ENCODE assay signal across 1 cellular context in genomic region chr7:139777948-139778841, GRCh38.
TF ChIP-seq lines count a peak whose summit lies in the region.

Gene HIPK2 (minus strand): TSS chr7:139777998. CDS start chr7:139777623, 375 bp downstream.

TF ChIP-seq in GM12878, 131 proteins besides CTCF, POLR2A, EP300 and RAD21 (continued from another document and continues in another):
- TF ChIP-seq PRDM15 (CRISPR knock-in tag; IDR thresholded peaks at IDR 0.05) (no peak), CREB1 (IDR thresholded peaks at IDR 0.05; ENCODE audit: low read depth) (no peak), BCL3 (IDR thresholded peaks at IDR 0.05; ENCODE audit: borderline replicate concordance, insufficient read depth, low read depth, low read length, poor library complexity, severe bottlenecking) (peak; percentile 36), ZNF24 (IDR thresholded peaks at IDR 0.05) (peak; percentile 97), MEF2B (IDR thresholded peaks at IDR 0.05; ENCODE audit: partially characterized antibody, poor library complexity, severe bottlenecking) (no peak), ZZZ3 (IDR thresholded peaks at IDR 0.05; ENCODE audit: control insufficient read depth, insufficient read length, low read depth) (no peak), HDGF (IDR thresholded peaks at IDR 0.05) (no peak), SMAD1 (IDR thresholded peaks at IDR 0.05; ENCODE audit: low read depth, partially characterized antibody) (no peak), ZBTB33 (IDR thresholded peaks at IDR 0.05) (no peak), GABPA (IDR thresholded peaks at IDR 0.05; ENCODE audit: low read depth) (no peak), PKNOX1 (IDR thresholded peaks at IDR 0.05) (no peak), PML (IDR thresholded peaks at IDR 0.05; ENCODE audit: low read length) (no peak), MTA3 (IDR thresholded peaks at IDR 0.05; ENCODE audit: borderline replicate concordance, low read length) (no peak), ASH2L (IDR thresholded peaks at IDR 0.05; ENCODE audit: borderline replicate concordance, low read depth) (peak; percentile 37; the same call in 1 of the 2 replicates), RBBP5 (conservative IDR thresholded peaks at IDR 0.05) (no peak), STAT1 (conservative IDR thresholded peaks at IDR 0.05) (0 out of 2 replicates have a peak, but pooled peaks have one; percentile 76), E4F1 (IDR thresholded peaks at IDR 0.05; ENCODE audit: borderline replicate concordance, partially characterized antibody) (no peak), RB1 (IDR thresholded peaks at IDR 0.05; ENCODE audit: borderline replicate concordance) (peak; percentile 67; the same call in 1 of the 2 replicates), HCFC1 (IDR thresholded peaks at IDR 0.05; ENCODE audit: low read length) (peak; percentile 19; the same call in 1 of the 2 replicates), ESRRA (IDR thresholded peaks at IDR 0.05; ENCODE audit: low read length) (no peak), CHD2 (IDR thresholded peaks at IDR 0.05; ENCODE audit: borderline replicate concordance, low read depth, low read length) (0 out of 2 replicates have a peak, but pooled peaks have one; percentile 46), IRF5 (IDR thresholded peaks at IDR 0.05; ENCODE audit: borderline replicate concordance) (no peak), PAX8 (IDR thresholded peaks at IDR 0.05) (no peak), NFXL1 (IDR thresholded peaks at IDR 0.05; ENCODE audit: borderline replicate concordance) (no peak), TAF1 (IDR thresholded peaks at IDR 0.05; ENCODE audit: borderline replicate concordance, low read depth, low read length) (0 out of 2 replicates have a peak, but pooled peaks have one; percentile 17), ZNF217 (IDR thresholded peaks at IDR 0.05) (0 out of 2 replicates have a peak, but pooled peaks have one; percentile 30), BACH1 (IDR thresholded peaks at IDR 0.05; ENCODE audit: borderline replicate concordance) (peak; percentile 58), RAD51 (IDR thresholded peaks at IDR 0.05) (no peak), PBX3 (IDR thresholded peaks at IDR 0.05; ENCODE audit: insufficient replicate concordance, low read depth, low read length) (no peak), POU2F2 (IDR thresholded peaks at IDR 0.05; ENCODE audit: borderline replicate concordance, low read depth, low read length) (0 out of 3 replicates have a peak, but pooled peaks have one; percentile 29), CREM (IDR thresholded peaks at IDR 0.05; ENCODE audit: low read depth) (peak; percentile 5; the same call in 1 of the 2 replicates), SP1 (IDR thresholded peaks at IDR 0.05; ENCODE audit: low read depth, low read length) (no peak), RCOR1 (conservative IDR thresholded peaks at IDR 0.05; ENCODE audit: low read depth, low read length) (no peak), EZH2 (IDR thresholded peaks at IDR 0.05; ENCODE audit: borderline replicate concordance, control insufficient read depth, low read depth, low read length) (no peak), YY1 (IDR thresholded peaks at IDR 0.05; ENCODE audit: low read depth, low read length) (peak; percentile 87), HSF1 (IDR thresholded peaks at IDR 0.05; ENCODE audit: low read depth, low read length) (no peak), MLLT1 (IDR thresholded peaks at IDR 0.05) (peak; percentile 81; the same call in 1 of the 2 replicates), ZNF207 (IDR thresholded peaks at IDR 0.05; ENCODE audit: borderline replicate concordance) (0 out of 2 replicates have a peak, but pooled peaks have one; percentile 56), ATF7 (IDR thresholded peaks at IDR 0.05; ENCODE audit: low read depth) (no peak), SRF (IDR thresholded peaks at IDR 0.05; ENCODE audit: low read depth in 2 of 2, low read length in 2 of 2) (peak; percentile 94 to 98), MXI1 (IDR thresholded peaks at IDR 0.05; ENCODE audit: low read depth, low read length) (peak; percentile 61; the same call in 1 of the 2 replicates), FOXM1 (IDR thresholded peaks at IDR 0.05; ENCODE audit: low read depth, low read length) (no peak), NR2C2 (IDR thresholded peaks at IDR 0.05; ENCODE audit: borderline replicate concordance, control insufficient read depth, insufficient read length, low read depth) (peak; percentile 67), USF1 (IDR thresholded peaks at IDR 0.05; ENCODE audit: borderline replicate concordance, extremely low read length, insufficient read depth, low read depth, low read length) (no peak), SUPT20H (IDR thresholded peaks at IDR 0.05; ENCODE audit: borderline replicate concordance, control insufficient read depth, low read depth, low read length) (no peak)
